8 cellular contexts compared by ENCODE assay signal in genomic region chr17:68511671-68512246, GRCh38. TPM values are rescaled to one million over a fixed set of nuclear protein-coding genes. Genes with fewer than 3 reads are reported as not detected.
DNase-seq lines count a peak whose midpoint lies in the region; FAIRE-seq and TF ChIP-seq lines count a peak whose summit lies in the region.

No MANE protein-coding gene starts in this region.

- intact Hi-C loops in sigmoid colon (cut with DNase I): loop anchor here (5.0 kb wide), 3 partner anchors 54 to 474 kb away; partner anchors contain the start of genes AMZ2, KPNA2 and WIPI1

- H3K4me2 ChIP-seq in Loucy (ENCODE audit: low read depth, low read length, poor library complexity, severe bottlenecking): peak overlapping the region; percentile 85

- no peak for FAIRE-seq in H54 (lab: Jason Lieb, UNC)

- peak overlapping the region; percentile 89 for H3K9ac ChIP-seq in Loucy (ENCODE audit: low read depth, low read length, poor library complexity, severe bottlenecking)

- H3K4me3 ChIP-seq in Loucy (ENCODE audit: low read length, poor library complexity, severe bottlenecking): peak overlapping the region; percentile 90
- peak overlapping the region; percentile 72 to 95 (median 88) for H3K4me3 ChIP-seq in sigmoid colon

- no peak; the same call in 1 of the 2 replicates for TF ChIP-seq POLR2A in H54 (IDR thresholded peaks at IDR 0.05; ENCODE audit: low read depth, low read length)
- TF ChIP-seq POLR2A in sigmoid colon (IDR thresholded peaks at IDR 0.05): no peak

- no peaks in the 10 kb centered on the region for H3K9me3 ChIP-seq in Loucy (ENCODE audit: insufficient read depth, low read depth, low read length)
- no peaks in the 10 kb centered on the region for H3K9me3 ChIP-seq in sigmoid colon

- H3F3A ChIP-seq in Loucy (ENCODE audit: low read depth): no peaks in the 10 kb centered on the region

- WGBS in sigmoid colon, 2 donors: 0 to 1% methylated on average over 49 of the region's 49 CpGs

- H3K36me3 ChIP-seq in Loucy (ENCODE audit: insufficient read depth, low read length): peaks cover 15% of the 10 kb centered on the region
- peaks cover 0 to 12% (median 0%) of the 10 kb centered on the region in 4 donors for H3K36me3 ChIP-seq in sigmoid colon

- H3K79me2 ChIP-seq in Loucy (ENCODE audit: insufficient read depth, low read length): peaks cover 46% of the 10 kb centered on the region

- H3K27me3 ChIP-seq in Loucy (ENCODE audit: insufficient read depth, low read length, poor library complexity, severe bottlenecking) (no peaks in the 10 kb centered on the region), sigmoid colon (no peaks in the 10 kb centered on the region)

- peaks cover 52% of the 10 kb centered on the region for H3K4me1 ChIP-seq in Loucy (ENCODE audit: insufficient read depth, low read length, poor library complexity, severe bottlenecking)
- peaks cover 0 to 32% (median 27%) of the 10 kb centered on the region in 4 donors for H3K4me1 ChIP-seq in sigmoid colon

- H2AFZ ChIP-seq in Loucy (ENCODE audit: low read length): peak overlapping the region; percentile 100

- TF ChIP-seq CTCF in GM10266 (IDR thresholded peaks at IDR 0.05; ENCODE audit: control insufficient read depth, insufficient read depth, low read depth, missing control alignments): no peak
- TF ChIP-seq CTCF in Loucy (conservative IDR thresholded peaks at IDR 0.05; ENCODE audit: low read length): no peak
- TF ChIP-seq CTCF in sigmoid colon (IDR thresholded peaks at IDR 0.05): no peak

- TF ChIP-seq EP300 in sigmoid colon (IDR thresholded peaks at IDR 0.05): no peak

- peak overlapping the region; percentile 97 to 99 (median 98) for H3K27ac ChIP-seq in sigmoid colon

- H4K20me1 ChIP-seq in Loucy (ENCODE audit: insufficient read depth, low read length, poor library complexity, severe bottlenecking): peaks cover 41% of the 10 kb centered on the region

- DNase-seq in GM10266 (ENCODE audit: extremely low spot score) (peak; percentile 84), H54 (ENCODE audit: insufficient read length, low spot score) (peak; percentile 63), SW 1271 (lab: John Stamatoyannopoulos, UW) (peak; percentile 59 to 83), astrocyte of the hippocampus (ENCODE audit: low read depth, low spot score) (peak; percentile 85), hypothalamus (lab: John Stamatoyannopoulos, UW) (peak; percentile 46 to 95 (median 83)), sigmoid colon (peak; percentile 93), COLO829 (ENCODE audit: low spot score) (no peak)

- no peaks in the 10 kb centered on the region for H3K9me2 ChIP-seq in Loucy (replicated peaks; ENCODE audit: low read depth, low read length)

RNA-seq across cellular contexts. Expression of gene PRKAR1A, which starts 0.5 kb away (rescaled TPM):
- total RNA-seq in sigmoid colon: 100 to 1,000 TPM; 206 to 268 (median 230) TPM
- polyA plus RNA-seq in sigmoid colon: 10 to 100 TPM; 53.6 to 68.3 (median 57.1) TPM

RNA-seq across cellular contexts. Expression of gene WIPI1, which starts 54.5 kb away (rescaled TPM):
- total RNA-seq in sigmoid colon: 10 to 100 TPM; 18.9 to 28.5 (median 22.3) TPM
- polyA plus RNA-seq in sigmoid colon: 10 to 100 TPM; 63.2 to 78.8 (median 78.1) TPM
